ENCODE assay signal across 10 cellular contexts in the genomic region with DNA sequence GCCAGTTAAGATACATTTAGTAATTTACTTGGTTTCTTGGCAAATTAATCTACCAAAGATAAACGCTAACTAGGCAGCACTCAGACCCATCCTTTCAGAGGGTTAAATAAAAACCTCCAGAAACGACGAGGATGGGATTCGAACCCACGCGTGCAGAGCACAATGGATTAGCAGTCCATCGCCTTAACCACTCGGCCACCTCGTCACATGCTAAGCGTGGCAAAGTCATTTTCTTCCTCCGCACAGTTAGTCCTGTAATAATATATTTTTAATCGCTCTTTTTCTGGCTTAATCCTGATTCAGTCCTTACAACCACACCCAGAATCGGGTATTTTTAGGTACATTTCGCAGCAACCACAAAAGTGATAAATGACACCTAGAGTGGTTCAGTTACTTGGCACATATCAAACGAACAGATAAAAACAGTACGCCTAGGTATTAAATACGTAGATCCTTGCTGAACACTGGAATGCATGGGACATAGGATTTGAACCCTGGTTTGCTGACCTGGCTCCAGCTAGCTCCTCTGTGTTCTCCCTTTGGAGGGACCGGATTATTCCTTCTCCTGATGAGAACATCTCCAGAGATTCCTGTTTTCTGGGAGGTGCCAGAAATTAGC.
DNase-seq lines count a peak whose midpoint lies in the region; ATAC-seq, FAIRE-seq and TF ChIP-seq lines count a peak whose summit lies in the region.
"Had no signal": no experiment of that assay in that cellular context is flagged by ENCODE, and none has a peak within 500 bp of the region (broad histone marks: within the 10 kb centered on the region; RNA-seq: fewer than 3 reads in every experiment).

No MANE protein-coding gene starts in this region.

- peak overlapping the region; percentile 28 to 48 for H3K4me3 ChIP-seq in cardiac fibroblast (replicated peaks in 1 of 2; ENCODE audit: low read depth in 2 of 2, low read length in 2 of 2)
- peak overlapping the region; percentile 46 for H3K4me3 ChIP-seq in neural cell (ENCODE audit: low read length)
- H3K4me3 ChIP-seq in WERI-Rb-1 (ENCODE audit: low read depth, low read length): no peak overlapping the region
- H3K4me3 ChIP-seq: thoracic aorta had no signal

- FAIRE-seq in A204.1 (lab: Jason Lieb, UNC): peak; percentile 25
- peak; percentile 9 for FAIRE-seq in GM18507 (lab: Jason Lieb, UNC)
- FAIRE-seq in frontal cortex (lab: Jason Lieb, UNC): no peak

- no peaks in the 10 kb centered on the region for H3K9me3 ChIP-seq in neural cell (ENCODE audit: low read length)
- peaks cover 6% of the 10 kb centered on the region for H3K9me3 ChIP-seq in WERI-Rb-1 (ENCODE audit: severe bottlenecking)
- H3K9me3 ChIP-seq: thoracic aorta had no signal

- no peaks in the 10 kb centered on the region for H3F3A ChIP-seq in neural cell (ENCODE audit: insufficient read depth, low read length, poor library complexity, severe bottlenecking)

- no peaks in the 10 kb centered on the region for H4K20me1 ChIP-seq in neural cell (ENCODE audit: insufficient read depth)

- no peaks in the 10 kb centered on the region for H3K9me2 ChIP-seq in neural cell (ENCODE audit: insufficient read depth, low read length)

- TF ChIP-seq CTCF in cardiac fibroblast (IDR thresholded peaks at IDR 0.05; ENCODE audit: low read depth, low read length) (no peak), neural cell (IDR thresholded peaks at IDR 0.05; ENCODE audit: poor library complexity, severe bottlenecking) (no peak), WERI-Rb-1 (IDR thresholded peaks at IDR 0.05; ENCODE audit: low read depth, low read length) (no peak)

- no peak overlapping the region for H3K4me2 ChIP-seq in neural cell (ENCODE audit: low read length)

- no peak for TF ChIP-seq EP300 in neural cell (conservative IDR thresholded peaks at IDR 0.05; ENCODE audit: poor library complexity, severe bottlenecking)

- no peaks in the 10 kb centered on the region for H3K27me3 ChIP-seq in neural cell (ENCODE audit: insufficient read depth, low read depth, low read length)
- no peaks in the 10 kb centered on the region for H3K27me3 ChIP-seq in WERI-Rb-1 (ENCODE audit: insufficient read depth, low read depth, severe bottlenecking)

- no peak for TF ChIP-seq RAD21 in neural cell (conservative IDR thresholded peaks at IDR 0.05)

- H2AFZ ChIP-seq in neural cell (ENCODE audit: low read depth, low read length): no peak overlapping the region

- DNase-seq in GM18507 (ENCODE audit: extremely low spot score, insufficient read length, low read depth) (no peak), NCI-H774 (lab: John Stamatoyannopoulos, UW) (peak; percentile 76), cardiac fibroblast (ENCODE audit: low read depth in 2 of 2) (peak; percentile 64 to 88), WERI-Rb-1 (no peak), frontal cortex (ENCODE audit: low spot score in 2 of 2) (no peak)

- ATAC-seq in GM21576 (IDR thresholded peaks at IDR 0.05; ENCODE audit: unreplicated experiment): no peak

- H3K27ac ChIP-seq in neural cell (ENCODE audit: low read length) (no peak overlapping the region), WERI-Rb-1 (no peak overlapping the region)
- H3K27ac ChIP-seq: epithelial cell of prostate, thoracic aorta had no signal

- H3K36me3 ChIP-seq in neural cell (ENCODE audit: insufficient read depth, low read length): no peaks in the 10 kb centered on the region
- H3K36me3 ChIP-seq in WERI-Rb-1: no peaks in the 10 kb centered on the region
- H3K36me3 ChIP-seq: thoracic aorta had no signal

- no peaks in the 10 kb centered on the region for H3K79me2 ChIP-seq in neural cell (replicated peaks; ENCODE audit: insufficient read depth, low read length)

- no peak overlapping the region for H3K9ac ChIP-seq in neural cell (ENCODE audit: low read length)

TF ChIP-seq in neural cell, 6 proteins besides CTCF, POLR2A, EP300 and RAD21:
- TF ChIP-seq MXI1 (conservative IDR thresholded peaks at IDR 0.05; ENCODE audit: poor library complexity, severe bottlenecking) (no peak), TAF1 (IDR thresholded peaks at IDR 0.05; ENCODE audit: low read depth) (no peak), EZH2 (IDR thresholded peaks at IDR 0.05; ENCODE audit: borderline replicate concordance, insufficient read depth, low read length, poor library complexity, severe bottlenecking) (no peak)

Comparison
In these comparisons a context has a peak if more than half of its experiments do, and no peak if none do; other contexts are left out.
1. DNase-seq: peak in NCI-H774 (single experiment) and cardiac fibroblast (2 of 2); none in GM18507 (single experiment), WERI-Rb-1 (single experiment) and frontal cortex (0 of 2).